10 cellular contexts compared by ENCODE assay signal in genomic region chr6:104887350-104887749, GRCh38. TPM values are rescaled to one million over a fixed set of nuclear protein-coding genes. Genes with fewer than 3 reads are reported as not detected.
A peak's percentile ranks its signal among the peaks of the same experiment; 100 is the strongest.
DNase-seq lines count a peak whose midpoint lies in the region; ATAC-seq and TF ChIP-seq lines count a peak whose summit lies in the region.
"Had no signal": no experiment of that assay in that cellular context is flagged by ENCODE, and none has a peak within 500 bp of the region (broad histone marks: within the 10 kb centered on the region; RNA-seq: fewer than 3 reads in every experiment).

No MANE protein-coding gene starts in this region.

- H3K36me3 ChIP-seq in upper lobe of left lung = no peaks in the 10 kb centered on the region

- H3K9me3 ChIP-seq in upper lobe of left lung = peaks cover 0 to 7% (median 0%) of the 10 kb centered on the region in 4 donors

- H3K36me3 Mint-ChIP-seq in type B pancreatic cell = no peaks in the 10 kb centered on the region

- no peaks in the 10 kb centered on the region for H3K27me3 ChIP-seq in upper lobe of left lung

- TF ChIP-seq POLR2A in upper lobe of left lung (IDR thresholded peaks at IDR 0.05) = no peak

- DNase-seq in AG08395 (ENCODE audit: low spot score) = peak; percentile 30
- peak; percentile 59 for DNase-seq in HT1080 (ENCODE audit: low read depth)
- DNase-seq in UCSD-AML1 (lab: John Stamatoyannopoulos, UW; ENCODE audit: unreplicated experiment) = peak; percentile 7
- DNase-seq in iPS-NIHi11 (ENCODE audit: low spot score) = peak; percentile 70
- no peak for DNase-seq in upper lobe of left lung
- DNase-seq in coronary artery (ENCODE audit: low spot score) = no peak
- no peak for DNase-seq in type B pancreatic cell (ENCODE audit: extremely low spot score, unreplicated experiment)
- DNase-seq: activated CD8-positive, alpha-beta memory T cell treated with anti-CD3 and anti-CD28 coated beads, Interleukin-2, amount 50 U/mL, for 4 hours; CD4-positive, alpha-beta T cell had no signal

- TF ChIP-seq CTCF in upper lobe of left lung (IDR thresholded peaks at IDR 0.05) (no peak), coronary artery (IDR thresholded peaks at IDR 0.05) (no peak), type B pancreatic cell (conservative IDR thresholded peaks at IDR 0.05) (no peak)

- no peak for ATAC-seq in upper lobe of left lung (ENCODE audit: low FRiP score in 2 of 2)
- ATAC-seq in GM21367 (IDR thresholded peaks at IDR 0.05; ENCODE audit: unreplicated experiment) = no peak

- H3K4me3 Mint-ChIP-seq in type B pancreatic cell = no peak overlapping the region
- H3K4me3 Mint-ChIP-seq: CD4-positive, alpha-beta T cell had no signal

- H3K4me3 ChIP-seq in upper lobe of left lung (no peak overlapping the region), coronary artery (no peak overlapping the region)

- H3K27ac Mint-ChIP-seq in type B pancreatic cell = no peak overlapping the region
- H3K27ac Mint-ChIP-seq: CD4-positive, alpha-beta T cell had no signal

- no peak for TF ChIP-seq EP300 in upper lobe of left lung (IDR thresholded peaks at IDR 0.05)

- WGBS in upper lobe of left lung, 2 donors = 53 to 62% methylated on average over 7 of the region's 7 CpGs

- no peaks in the 10 kb centered on the region for H3K4me1 ChIP-seq in upper lobe of left lung

- H3K27me3 Mint-ChIP-seq in type B pancreatic cell = no peaks in the 10 kb centered on the region

- H3K9me3 Mint-ChIP-seq in type B pancreatic cell = peaks cover 12% of the 10 kb centered on the region

- H3K4me1 Mint-ChIP-seq in type B pancreatic cell (ENCODE audit: unreplicated experiment) = no peaks in the 10 kb centered on the region

- H3K27ac ChIP-seq in upper lobe of left lung = no peak overlapping the region
- no peak overlapping the region for H3K27ac ChIP-seq in coronary artery

RNA-seq across cellular contexts. Expression of gene HACE1, which starts 27.6 kb away (rescaled TPM):
- 5.6 and 5.8 TPM in 2 replicates for total RNA-seq in HT1080 (2014; rRNA removed; shearing (Covaris generic))
- polyA plus RNA-seq in HT1080 (2015; cell fraction: cytosol; rRNA removed) = 11.1 and 11.8 TPM in 2 replicates
- polyA plus RNA-seq in HT1080 (2015; cell fraction: nucleus; rRNA removed) = 17.3 and 19.0 TPM in 2 replicates
- total RNA-seq in upper lobe of left lung = 10 to 100 TPM in 5 of 6 donors, 1 to 10 TPM in 1; 6.3 to 25.3 (median 14.7) TPM
- total RNA-seq in type B pancreatic cell (ENCODE audit: low replicate concordance) = 10.4 and 18.5 TPM in 2 replicates

Comparison
In these comparisons a context has a peak if more than half of its experiments do, and no peak if none do; other contexts are left out.
1. DNase-seq: peak in AG08395 (single experiment), HT1080 (single experiment), UCSD-AML1 (single experiment) and iPS-NIHi11 (single experiment); none in upper lobe of left lung (0 of 2), coronary artery (single experiment) and type B pancreatic cell (single experiment).